Comparison of ENCODE assay signal across 1 cellular context in the genomic region with DNA sequence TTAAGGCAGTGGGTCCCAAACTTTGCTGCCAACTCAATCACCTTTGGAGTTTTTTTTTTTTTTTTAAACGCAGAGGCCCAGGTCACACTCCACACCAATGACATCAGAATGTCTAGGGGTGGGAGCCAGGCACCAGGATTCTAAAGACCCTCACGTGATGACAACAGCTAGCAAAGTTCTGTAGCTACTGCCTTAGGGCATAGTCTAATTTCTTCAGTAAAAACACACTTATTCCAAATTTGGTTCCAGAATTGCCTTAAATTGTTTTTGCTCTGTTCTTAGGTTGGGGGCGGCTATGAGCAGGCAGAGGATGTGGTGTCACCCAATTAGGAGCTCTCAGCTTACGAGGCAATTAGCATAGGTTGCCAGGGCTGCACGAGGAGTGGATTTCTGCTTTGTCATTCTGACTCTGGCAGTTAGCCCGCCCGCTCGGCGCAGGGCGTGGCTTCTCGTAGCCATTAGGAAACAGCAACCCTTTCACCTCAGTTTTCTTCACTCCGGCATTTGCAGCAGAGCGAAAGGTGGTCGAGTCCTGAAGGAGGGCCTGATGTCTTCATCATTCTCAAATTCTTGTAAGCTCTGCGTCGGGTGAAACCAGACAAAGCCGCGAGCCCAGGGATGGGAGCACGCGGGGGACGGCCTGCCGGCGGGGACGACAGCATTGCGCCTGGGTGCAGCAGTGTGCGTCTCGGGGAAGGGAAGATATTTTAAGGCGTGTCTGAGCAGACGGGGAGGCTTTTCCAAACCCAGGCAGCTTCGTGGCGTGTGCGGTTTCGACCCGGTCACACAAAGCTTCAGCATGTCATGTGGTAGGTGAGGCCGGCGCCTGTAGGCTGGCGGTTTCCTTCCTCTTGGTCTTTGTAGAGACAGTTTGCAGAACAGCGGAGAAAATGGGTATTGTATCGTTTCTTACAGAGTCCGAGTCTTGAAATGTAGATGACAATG.
TF ChIP-seq lines count a peak whose summit lies in the region.

No MANE protein-coding gene starts in this region.

TF ChIP-seq in HepG2, 621 proteins besides CTCF, POLR2A, EP300 and RAD21 (continued from another document and continues in another):
- TF ChIP-seq, protein P1, sequence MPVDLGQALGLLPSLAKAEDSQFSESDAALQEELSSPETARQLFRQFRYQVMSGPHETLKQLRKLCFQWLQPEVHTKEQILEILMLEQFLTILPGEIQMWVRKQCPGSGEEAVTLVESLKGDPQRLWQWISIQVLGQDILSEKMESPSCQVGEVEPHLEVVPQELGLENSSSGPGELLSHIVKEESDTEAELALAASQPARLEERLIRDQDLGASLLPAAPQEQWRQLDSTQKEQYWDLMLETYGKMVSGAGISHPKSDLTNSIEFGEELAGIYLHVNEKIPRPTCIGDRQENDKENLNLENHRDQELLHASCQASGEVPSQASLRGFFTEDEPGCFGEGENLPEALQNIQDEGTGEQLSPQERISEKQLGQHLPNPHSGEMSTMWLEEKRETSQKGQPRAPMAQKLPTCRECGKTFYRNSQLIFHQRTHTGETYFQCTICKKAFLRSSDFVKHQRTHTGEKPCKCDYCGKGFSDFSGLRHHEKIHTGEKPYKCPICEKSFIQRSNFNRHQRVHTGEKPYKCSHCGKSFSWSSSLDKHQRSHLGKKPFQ (CRISPR knock-in tag; IDR thresholded peaks at IDR 0.05; ENCODE audit: insufficient replicate concordance): no peak
- TF ChIP-seq, protein P2, sequence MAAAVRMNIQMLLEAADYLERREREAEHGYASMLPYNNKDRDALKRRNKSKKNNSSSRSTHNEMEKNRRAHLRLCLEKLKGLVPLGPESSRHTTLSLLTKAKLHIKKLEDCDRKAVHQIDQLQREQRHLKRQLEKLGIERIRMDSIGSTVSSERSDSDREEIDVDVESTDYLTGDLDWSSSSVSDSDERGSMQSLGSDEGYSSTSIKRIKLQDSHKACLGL (CRISPR knock-in tag; IDR thresholded peaks at IDR 0.05): peak; percentile 51; the same call in 1 of the 2 replicates
- TF ChIP-seq MATR3 (CRISPR knock-in tag; IDR thresholded peaks at IDR 0.05) (no peak), TBX2 (CRISPR knock-in tag; IDR thresholded peaks at IDR 0.05; ENCODE audit: borderline replicate concordance) (peak; percentile 64; the same call in 1 of the 2 replicates), CBX5 (CRISPR knock-in tag; IDR thresholded peaks at IDR 0.05; ENCODE audit: borderline replicate concordance) (no peak; the same call in none of the 2 replicates), KLF9 (CRISPR knock-in tag; IDR thresholded peaks at IDR 0.05; ENCODE audit: low read depth) (0 out of 2 replicates have a peak, but pooled peaks have one; percentile 65), PHF21A (CRISPR knock-in tag; IDR thresholded peaks at IDR 0.05) (peak; percentile 57; the same call in 1 of the 2 replicates), ZNF746 (CRISPR knock-in tag; IDR thresholded peaks at IDR 0.05) (0 out of 2 replicates have a peak, but pooled peaks have one; percentile 43), ZNF775 (CRISPR knock-in tag; IDR thresholded peaks at IDR 0.05; ENCODE audit: borderline replicate concordance) (no peak), ZNF251 (CRISPR knock-in tag; IDR thresholded peaks at IDR 0.05) (0 out of 2 replicates have a peak, but pooled peaks have one; percentile 22), SMAD3 (CRISPR knock-in tag; IDR thresholded peaks at IDR 0.05) (no peak; the same call in none of the 2 replicates), SPEN (CRISPR knock-in tag; IDR thresholded peaks at IDR 0.05; ENCODE audit: low read depth) (peak; percentile 5; the same call in 1 of the 2 replicates), AGO2 (optimal IDR thresholded peaks at IDR 0.05; ENCODE audit: low read depth, low read length) (peak; percentile 54), SALL1 (CRISPR knock-in tag; IDR thresholded peaks at IDR 0.05) (peak; percentile 87), TBL1XR1 (IDR thresholded peaks at IDR 0.05; ENCODE audit: borderline replicate concordance, low read length, partially characterized antibody) (peak; percentile 47), ZFP62 (CRISPR knock-in tag; IDR thresholded peaks at IDR 0.05) (no peak), SP4 (CRISPR knock-in tag; IDR thresholded peaks at IDR 0.05) (0 out of 2 replicates have a peak, but pooled peaks have one; percentile 24), MLLT10 (CRISPR knock-in tag; IDR thresholded peaks at IDR 0.05) (no peak), ZNF563 (CRISPR knock-in tag; IDR thresholded peaks at IDR 0.05) (peak; percentile 73; the same call in 1 of the 2 replicates), SP1 (IDR thresholded peaks at IDR 0.05) (no peak), SP1 (CRISPR knock-in tag; IDR thresholded peaks at IDR 0.05) (peak; percentile 57; the same call in 1 of the 2 replicates), NCOA2 (CRISPR knock-in tag; IDR thresholded peaks at IDR 0.05) (peak; percentile 58), ZNF543 (CRISPR knock-in tag; IDR thresholded peaks at IDR 0.05) (peak; percentile 72; the same call in 1 of the 2 replicates), ZZZ3 (CRISPR knock-in tag; IDR thresholded peaks at IDR 0.05; ENCODE audit: borderline replicate concordance) (no peak), ZNF496 (CRISPR knock-in tag; IDR thresholded peaks at IDR 0.05; ENCODE audit: insufficient replicate concordance) (no peak), NR3C1 (CRISPR knock-in tag; IDR thresholded peaks at IDR 0.05) (no peak), CHD2 (IDR thresholded peaks at IDR 0.05; ENCODE audit: low read depth, low read length) (no peak), HNRNPH1 (optimal IDR thresholded peaks at IDR 0.05; ENCODE audit: low read depth, low read length) (no peak)
- TF ChIP-seq, protein P3, sequence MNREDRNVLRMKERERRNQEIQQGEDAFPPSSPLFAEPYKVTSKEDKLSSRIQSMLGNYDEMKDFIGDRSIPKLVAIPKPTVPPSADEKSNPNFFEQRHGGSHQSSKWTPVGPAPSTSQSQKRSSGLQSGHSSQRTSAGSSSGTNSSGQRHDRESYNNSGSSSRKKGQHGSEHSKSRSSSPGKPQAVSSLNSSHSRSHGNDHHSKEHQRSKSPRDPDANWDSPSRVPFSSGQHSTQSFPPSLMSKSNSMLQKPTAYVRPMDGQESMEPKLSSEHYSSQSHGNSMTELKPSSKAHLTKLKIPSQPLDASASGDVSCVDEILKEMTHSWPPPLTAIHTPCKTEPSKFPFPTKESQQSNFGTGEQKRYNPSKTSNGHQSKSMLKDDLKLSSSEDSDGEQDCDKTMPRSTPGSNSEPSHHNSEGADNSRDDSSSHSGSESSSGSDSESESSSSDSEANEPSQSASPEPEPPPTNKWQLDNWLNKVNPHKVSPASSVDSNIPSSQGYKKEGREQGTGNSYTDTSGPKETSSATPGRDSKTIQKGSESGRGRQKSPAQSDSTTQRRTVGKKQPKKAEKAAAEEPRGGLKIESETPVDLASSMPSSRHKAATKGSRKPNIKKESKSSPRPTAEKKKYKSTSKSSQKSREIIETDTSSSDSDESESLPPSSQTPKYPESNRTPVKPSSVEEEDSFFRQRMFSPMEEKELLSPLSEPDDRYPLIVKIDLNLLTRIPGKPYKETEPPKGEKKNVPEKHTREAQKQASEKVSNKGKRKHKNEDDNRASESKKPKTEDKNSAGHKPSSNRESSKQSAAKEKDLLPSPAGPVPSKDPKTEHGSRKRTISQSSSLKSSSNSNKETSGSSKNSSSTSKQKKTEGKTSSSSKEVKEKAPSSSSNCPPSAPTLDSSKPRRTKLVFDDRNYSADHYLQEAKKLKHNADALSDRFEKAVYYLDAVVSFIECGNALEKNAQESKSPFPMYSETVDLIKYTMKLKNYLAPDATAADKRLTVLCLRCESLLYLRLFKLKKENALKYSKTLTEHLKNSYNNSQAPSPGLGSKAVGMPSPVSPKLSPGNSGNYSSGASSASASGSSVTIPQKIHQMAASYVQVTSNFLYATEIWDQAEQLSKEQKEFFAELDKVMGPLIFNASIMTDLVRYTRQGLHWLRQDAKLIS (CRISPR knock-in tag; IDR thresholded peaks at IDR 0.05): peak; percentile 97
- TF ChIP-seq, protein P4, sequence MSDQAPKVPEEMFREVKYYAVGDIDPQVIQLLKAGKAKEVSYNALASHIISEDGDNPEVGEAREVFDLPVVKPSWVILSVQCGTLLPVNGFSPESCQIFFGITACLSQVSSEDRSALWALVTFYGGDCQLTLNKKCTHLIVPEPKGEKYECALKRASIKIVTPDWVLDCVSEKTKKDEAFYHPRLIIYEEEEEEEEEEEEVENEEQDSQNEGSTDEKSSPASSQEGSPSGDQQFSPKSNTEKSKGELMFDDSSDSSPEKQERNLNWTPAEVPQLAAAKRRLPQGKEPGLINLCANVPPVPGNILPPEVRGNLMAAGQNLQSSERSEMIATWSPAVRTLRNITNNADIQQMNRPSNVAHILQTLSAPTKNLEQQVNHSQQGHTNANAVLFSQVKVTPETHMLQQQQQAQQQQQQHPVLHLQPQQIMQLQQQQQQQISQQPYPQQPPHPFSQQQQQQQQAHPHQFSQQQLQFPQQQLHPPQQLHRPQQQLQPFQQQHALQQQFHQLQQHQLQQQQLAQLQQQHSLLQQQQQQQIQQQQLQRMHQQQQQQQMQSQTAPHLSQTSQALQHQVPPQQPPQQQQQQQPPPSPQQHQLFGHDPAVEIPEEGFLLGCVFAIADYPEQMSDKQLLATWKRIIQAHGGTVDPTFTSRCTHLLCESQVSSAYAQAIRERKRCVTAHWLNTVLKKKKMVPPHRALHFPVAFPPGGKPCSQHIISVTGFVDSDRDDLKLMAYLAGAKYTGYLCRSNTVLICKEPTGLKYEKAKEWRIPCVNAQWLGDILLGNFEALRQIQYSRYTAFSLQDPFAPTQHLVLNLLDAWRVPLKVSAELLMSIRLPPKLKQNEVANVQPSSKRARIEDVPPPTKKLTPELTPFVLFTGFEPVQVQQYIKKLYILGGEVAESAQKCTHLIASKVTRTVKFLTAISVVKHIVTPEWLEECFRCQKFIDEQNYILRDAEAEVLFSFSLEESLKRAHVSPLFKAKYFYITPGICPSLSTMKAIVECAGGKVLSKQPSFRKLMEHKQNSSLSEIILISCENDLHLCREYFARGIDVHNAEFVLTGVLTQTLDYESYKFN (CRISPR knock-in tag; conservative IDR thresholded peaks at IDR 0.05): peak; percentile 42; the same call in 1 of the 2 replicates
- TF ChIP-seq, protein P5, sequence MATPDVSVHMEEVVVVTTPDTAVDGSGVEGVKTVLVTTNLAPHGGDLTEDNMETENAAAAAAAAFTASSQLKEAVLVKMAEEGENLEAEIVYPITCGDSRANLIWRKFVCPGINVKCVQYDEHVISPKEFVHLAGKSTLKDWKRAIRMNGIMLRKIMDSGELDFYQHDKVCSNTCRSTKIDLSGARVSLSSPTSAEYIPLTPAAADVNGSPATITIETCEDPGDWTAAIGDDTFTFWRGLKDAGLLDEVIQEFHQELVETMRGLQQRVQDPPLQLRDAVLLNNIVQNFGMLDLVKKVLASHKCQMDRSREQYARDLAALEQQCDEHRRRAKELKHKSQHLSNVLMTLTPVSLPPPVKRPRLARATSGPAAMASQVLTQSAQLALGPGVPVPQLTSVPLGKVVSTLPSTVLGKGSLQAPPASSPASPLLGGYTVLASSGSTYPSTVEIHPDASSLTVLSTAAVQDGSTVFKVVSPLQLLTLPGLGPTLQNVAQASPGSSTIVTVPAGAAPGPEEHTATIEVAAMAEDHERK (CRISPR knock-in tag; IDR thresholded peaks at IDR 0.05; ENCODE audit: low read depth): no peak
- TF ChIP-seq, protein P6, sequence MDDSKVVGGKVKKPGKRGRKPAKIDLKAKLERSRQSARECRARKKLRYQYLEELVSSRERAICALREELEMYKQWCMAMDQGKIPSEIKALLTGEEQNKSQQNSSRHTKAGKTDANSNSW (CRISPR knock-in tag; IDR thresholded peaks at IDR 0.05; ENCODE audit: borderline replicate concordance): no peak
- TF ChIP-seq, protein P7, sequence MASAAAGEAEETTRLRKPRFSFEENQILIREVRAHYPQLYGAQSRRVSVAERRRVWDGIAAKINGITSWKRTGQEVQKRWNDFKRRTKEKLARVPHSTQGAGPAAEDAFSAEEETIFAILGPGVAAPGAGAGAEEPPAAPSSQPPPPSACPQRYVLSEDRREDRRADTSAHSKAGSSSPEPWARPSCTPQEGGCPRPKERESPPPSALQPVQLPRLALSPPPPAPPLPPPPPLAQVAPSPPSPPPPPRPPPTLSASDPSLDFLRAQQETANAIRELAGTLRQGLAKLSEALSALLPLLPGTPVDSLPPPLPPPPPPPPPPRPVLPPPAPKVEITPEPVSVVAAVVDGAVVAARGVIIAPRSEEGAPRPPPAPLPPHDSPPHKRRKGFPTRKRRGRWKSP (CRISPR knock-in tag; IDR thresholded peaks at IDR 0.05): peak; percentile 85
- TF ChIP-seq, protein P8, sequence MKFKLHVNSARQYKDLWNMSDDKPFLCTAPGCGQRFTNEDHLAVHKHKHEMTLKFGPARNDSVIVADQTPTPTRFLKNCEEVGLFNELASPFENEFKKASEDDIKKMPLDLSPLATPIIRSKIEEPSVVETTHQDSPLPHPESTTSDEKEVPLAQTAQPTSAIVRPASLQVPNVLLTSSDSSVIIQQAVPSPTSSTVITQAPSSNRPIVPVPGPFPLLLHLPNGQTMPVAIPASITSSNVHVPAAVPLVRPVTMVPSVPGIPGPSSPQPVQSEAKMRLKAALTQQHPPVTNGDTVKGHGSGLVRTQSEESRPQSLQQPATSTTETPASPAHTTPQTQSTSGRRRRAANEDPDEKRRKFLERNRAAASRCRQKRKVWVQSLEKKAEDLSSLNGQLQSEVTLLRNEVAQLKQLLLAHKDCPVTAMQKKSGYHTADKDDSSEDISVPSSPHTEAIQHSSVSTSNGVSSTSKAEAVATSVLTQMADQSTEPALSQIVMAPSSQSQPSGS (CRISPR knock-in tag; IDR thresholded peaks at IDR 0.05): 0 out of 2 replicates have a peak, but pooled peaks have one; percentile 29
- TF ChIP-seq, protein P9, sequence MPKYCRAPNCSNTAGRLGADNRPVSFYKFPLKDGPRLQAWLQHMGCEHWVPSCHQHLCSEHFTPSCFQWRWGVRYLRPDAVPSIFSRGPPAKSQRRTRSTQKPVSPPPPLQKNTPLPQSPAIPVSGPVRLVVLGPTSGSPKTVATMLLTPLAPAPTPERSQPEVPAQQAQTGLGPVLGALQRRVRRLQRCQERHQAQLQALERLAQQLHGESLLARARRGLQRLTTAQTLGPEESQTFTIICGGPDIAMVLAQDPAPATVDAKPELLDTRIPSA (CRISPR knock-in tag; IDR thresholded peaks at IDR 0.05; ENCODE audit: borderline replicate concordance): no peak
- TF ChIP-seq, protein P10, sequence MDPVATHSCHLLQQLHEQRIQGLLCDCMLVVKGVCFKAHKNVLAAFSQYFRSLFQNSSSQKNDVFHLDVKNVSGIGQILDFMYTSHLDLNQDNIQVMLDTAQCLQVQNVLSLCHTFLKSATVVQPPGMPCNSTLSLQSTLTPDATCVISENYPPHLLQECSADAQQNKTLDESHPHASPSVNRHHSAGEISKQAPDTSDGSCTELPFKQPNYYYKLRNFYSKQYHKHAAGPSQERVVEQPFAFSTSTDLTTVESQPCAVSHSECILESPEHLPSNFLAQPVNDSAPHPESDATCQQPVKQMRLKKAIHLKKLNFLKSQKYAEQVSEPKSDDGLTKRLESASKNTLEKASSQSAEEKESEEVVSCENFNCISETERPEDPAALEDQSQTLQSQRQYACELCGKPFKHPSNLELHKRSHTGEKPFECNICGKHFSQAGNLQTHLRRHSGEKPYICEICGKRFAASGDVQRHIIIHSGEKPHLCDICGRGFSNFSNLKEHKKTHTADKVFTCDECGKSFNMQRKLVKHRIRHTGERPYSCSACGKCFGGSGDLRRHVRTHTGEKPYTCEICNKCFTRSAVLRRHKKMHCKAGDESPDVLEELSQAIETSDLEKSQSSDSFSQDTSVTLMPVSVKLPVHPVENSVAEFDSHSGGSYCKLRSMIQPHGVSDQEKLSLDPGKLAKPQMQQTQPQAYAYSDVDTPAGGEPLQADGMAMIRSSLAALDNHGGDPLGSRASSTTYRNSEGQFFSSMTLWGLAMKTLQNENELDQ (CRISPR knock-in tag; IDR thresholded peaks at IDR 0.05; ENCODE audit: borderline replicate concordance): peak; percentile 70; the same call in 1 of the 2 replicates
